8 cellular contexts compared by ENCODE assay signal in the genomic region with DNA sequence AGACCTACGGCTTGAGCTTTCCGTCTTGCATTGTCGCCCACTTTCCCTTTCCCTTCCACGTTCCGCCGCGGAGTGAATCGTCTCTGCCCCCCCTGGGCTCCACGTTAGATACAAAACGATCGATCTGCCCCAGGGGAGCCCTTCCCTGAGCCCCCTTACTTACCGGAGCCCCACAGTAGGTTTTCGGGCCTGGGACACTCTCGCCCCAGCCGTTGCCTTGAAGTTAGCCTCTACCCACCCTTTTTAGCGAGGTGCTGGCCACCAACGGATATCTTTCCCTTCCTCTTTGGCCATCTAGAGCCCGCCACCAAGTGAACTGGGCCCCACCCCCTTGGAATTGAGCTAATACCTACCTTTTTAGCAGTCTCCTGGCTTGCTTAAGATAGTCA. TPM values are rescaled to one million over a fixed set of nuclear protein-coding genes. Genes with fewer than 3 reads are reported as not detected.
DNase-seq lines count a peak whose midpoint lies in the region; ATAC-seq, FAIRE-seq and TF ChIP-seq lines count a peak whose summit lies in the region.

No MANE protein-coding gene starts in this region.

- peaks cover 14% of the 10 kb centered on the region for H3K4me1 ChIP-seq in RWPE2 (ENCODE audit: insufficient read depth, poor library complexity, severe bottlenecking)

- no peaks in the 10 kb centered on the region for H3K9me3 ChIP-seq in RWPE2 (ENCODE audit: severe bottlenecking)

- H3K4me3 ChIP-seq in RWPE2 (ENCODE audit: severe bottlenecking) (peak overlapping the region; percentile 63), fibroblast of mammary gland (ENCODE audit: control insufficient read depth, low read depth, low read length) (peak overlapping the region; percentile 91)

- no peak for FAIRE-seq in GM12891 (lab: Jason Lieb, UNC)

- H3K36me3 ChIP-seq in RWPE2 (ENCODE audit: low read depth): peaks cover 47% of the 10 kb centered on the region

- TF ChIP-seq POLR2A in GM12891 (IDR thresholded peaks at IDR 0.05; ENCODE audit: low read depth, low read length): no peak

- ATAC-seq in HG03139 (IDR thresholded peaks at IDR 0.05; ENCODE audit: unreplicated experiment) (peak; percentile 4), RWPE2 (ENCODE audit: low read depth) (peak; percentile 33), omental fat pad (ENCODE audit: low FRiP score) (peak; percentile 24)

- H3K27ac ChIP-seq in RWPE2 (ENCODE audit: poor library complexity, severe bottlenecking): peak overlapping the region; percentile 76

- no peak for TF ChIP-seq CTCF in RWPE2 (IDR thresholded peaks at IDR 0.05; ENCODE audit: poor library complexity, severe bottlenecking)
- no peak for TF ChIP-seq CTCF in fibroblast of mammary gland (conservative IDR thresholded peaks at IDR 0.05; ENCODE audit: control insufficient read depth, insufficient read depth, low read depth, low read length)
- TF ChIP-seq CTCF in omental fat pad (IDR thresholded peaks at IDR 0.05): no peak

- DNase-seq in AG08396 (ENCODE audit: low spot score) (peak; percentile 49), GM12891 (ENCODE audit: insufficient read length, low spot score) (peak; percentile 35), RWPE2 (ENCODE audit: low spot score) (no peak), fibroblast of mammary gland (ENCODE audit: low read depth) (peak; percentile 30), omental fat pad (ENCODE audit: low spot score) (no peak), SKM-1 treated with dmso at 0.1 percent for 144 hours (lab: John Stamatoyannopoulos, UW; ENCODE audit: unreplicated experiment) (no peak)
- no peak for DNase-seq in stimulated activated CD4-positive, alpha-beta T cell treated with anti-CD3 and anti-CD28 coated beads, Interleukin-2, amount 100 ng/mL, for 24 hours

- H3K27me3 ChIP-seq in RWPE2 (ENCODE audit: insufficient read depth, poor library complexity, severe bottlenecking): no peaks in the 10 kb centered on the region

TF ChIP-seq in GM12891, 5 proteins besides CTCF, POLR2A, EP300 and RAD21:
- no peak for TF ChIP-seq TAF1 (IDR thresholded peaks at IDR 0.05; ENCODE audit: low read depth, low read length)
- no peak for TF ChIP-seq POLR2AphosphoS5 (IDR thresholded peaks at IDR 0.05; ENCODE audit: low read depth, low read length)

RNA-seq across cellular contexts. Expression of a gene that starts 0.6 kb away (rescaled TPM):
- 60.4 TPM for polyA plus RNA-seq in GM12891 (2012; ENCODE audit: low read depth, missing spikeins)
- total RNA-seq in omental fat pad: 10 to 100 TPM; 46.6 to 99.9 (median 65.6) TPM

RNA-seq across cellular contexts. Expression of a gene that starts 32.0 kb away (rescaled TPM):
- polyA plus RNA-seq in GM12891 (2012; ENCODE audit: low read depth, missing spikeins): 8.8 TPM
- total RNA-seq in omental fat pad: 10 to 100 TPM; 16.5 to 24.1 (median 16.6) TPM

Comparison
In these comparisons a context has a peak if more than half of its experiments do, and no peak if none do; other contexts are left out.
1. DNase-seq: peak in AG08396 (single experiment), GM12891 (single experiment) and fibroblast of mammary gland (single experiment); none in RWPE2 (single experiment), omental fat pad (single experiment), SKM-1 treated with dmso at 0.1 percent for 144 hours (single experiment) and stimulated activated CD4-positive, alpha-beta T cell treated with anti-CD3 and anti-CD28 coated beads, Interleukin-2, amount 100 ng/mL, for 24 hours (0 of 2).
2. Peak in every context shown above with its lines, with median percentiles within 50 percentile points of each other: ATAC-seq.